1 cellular context compared by ENCODE assay signal in genomic region chr13:97254809-97255208, GRCh38.
TF ChIP-seq lines count a peak whose summit lies in the region.

No MANE protein-coding gene starts in this region.

TF ChIP-seq in K562, 482 proteins besides CTCF, POLR2A, EP300 and RAD21 (continued from another document):
- no peak for TF ChIP-seq ELK1 (CRISPR knock-in tag; IDR thresholded peaks at IDR 0.05)
- TF ChIP-seq ZNF140 (CRISPR knock-in tag; IDR thresholded peaks at IDR 0.05) = no peak
- TF ChIP-seq KLF13 (tag; IDR thresholded peaks at IDR 0.05; ENCODE audit: borderline replicate concordance, low read depth) = no peak
- no peak for TF ChIP-seq GATA2 (CRISPR knock-in tag; IDR thresholded peaks at IDR 0.05)
